ENCODE assay signal across 8 cellular contexts in genomic region chr2:68751397-68752339, GRCh38. TPM values are rescaled to one million over a fixed set of nuclear protein-coding genes. Genes with fewer than 3 reads are reported as not detected.
A peak's percentile ranks its signal among the peaks of the same experiment; 100 is the strongest.
DNase-seq lines count a peak whose midpoint lies in the region; ATAC-seq and TF ChIP-seq lines count a peak whose summit lies in the region.

No MANE protein-coding gene starts in this region.

- ATAC-seq in HG02678 (IDR thresholded peaks at IDR 0.05; ENCODE audit: unreplicated experiment) (peak; percentile 99), T-cell (replicated peaks in 1 of 4) (peak; percentile 86 to 95 (median 88)), gastrocnemius medialis (peak; percentile 87 to 90), HG02884 (IDR thresholded peaks at IDR 0.05; ENCODE audit: unreplicated experiment) (no peak)

- H3K9me3 ChIP-seq in adrenal gland (replicated peaks in 1 of 3): no peaks in the 10 kb centered on the region
- no peaks in the 10 kb centered on the region for H3K9me3 ChIP-seq in right atrium auricular region
- H3K9me3 ChIP-seq in gastrocnemius medialis: no peaks in the 10 kb centered on the region

- peak overlapping the region; percentile 9 to 77 (median 43) for H3K4me3 Mint-ChIP-seq in T-cell

- H3K27me3 ChIP-seq in adrenal gland (no peaks in the 10 kb centered on the region), right atrium auricular region (no peaks in the 10 kb centered on the region), gastrocnemius medialis (no peaks in the 10 kb centered on the region)

- POLR2A ChIA-PET in T-cell (lab: Charles Lee): interaction anchor here (1.0 to 1.2 kb wide), 3 partner anchors 11 to 65 kb away, joined by 3 to 4 read pairs (median 4); no protein-coding TSS in a partner anchor

- in situ Hi-C loops in gastrocnemius medialis (cut with MboI; ENCODE audit: low sequenced_read_pairs in 4 of 4): loop anchor here in 3 of 4 donors (5.0 to 10.0 kb wide), 3 partner anchors 166 to 176 kb away; no protein-coding TSS in a partner anchor

- WGBS in adrenal gland, 4 donors: 16 to 23% (median 17%) methylated on average over 13 to 15 of the region's 15 CpGs

- intact Hi-C loops in adrenal gland (cut with DNase I): loop anchor here in 1 of 2 donors (5.0 kb wide), 1 partner anchor 171 kb away; no protein-coding TSS in a partner anchor
- intact Hi-C loops in gastrocnemius medialis (cut with DNase I; ENCODE audit: low total_unique reads): loop anchor here (1.0 to 5.0 kb wide), 2 partner anchors 156 to 174 kb away; no protein-coding TSS in a partner anchor

- H3K4me1 Mint-ChIP-seq in T-cell: peaks cover 85 to 96% (median 94%) of the 10 kb centered on the region in 3 donors

- TF ChIP-seq CTCF in GM12865 (IDR thresholded peaks at IDR 0.05; ENCODE audit: insufficient read depth, low read depth, low read length, missing control alignments) (peak; percentile 95), adrenal gland (IDR thresholded peaks at IDR 0.05) (peak; percentile 83 to 95 (median 91)), right atrium auricular region (IDR thresholded peaks at IDR 0.05) (peak; percentile 76 to 93), gastrocnemius medialis (IDR thresholded peaks at IDR 0.05 in 4 of 5, conservative IDR thresholded peaks at IDR 0.05 in 1 of 5) (peak; percentile 63 to 91 (median 78))

- H3K4me1 ChIP-seq in adrenal gland (replicated peaks in 1 of 2) (peaks cover 0 to 12% of the 10 kb centered on the region in 2 donors), right atrium auricular region (peaks cover 0 to 14% of the 10 kb centered on the region in 2 donors), gastrocnemius medialis (peaks cover 4 to 10% of the 10 kb centered on the region in 2 donors)

- H3K27me3 Mint-ChIP-seq in T-cell: no peaks in the 10 kb centered on the region

- DNase-seq in GM12865 (ENCODE audit: low read depth) (peak; percentile 91), NCI-H1436 (lab: John Stamatoyannopoulos, UW) (peak; percentile 76), T-cell (peak; percentile 72 to 94 (median 88)), adrenal gland (peak; percentile 86 to 97 (median 93)), right atrium auricular region (ENCODE audit: low spot score) (peak; percentile 94), gastrocnemius medialis (peak; percentile 62 to 65)

- H3K9me3 Mint-ChIP-seq in T-cell: peaks cover 0 to 4% (median 0%) of the 10 kb centered on the region in 3 donors

- no peak overlapping the region for H3K4me3 ChIP-seq in GM12865 (ENCODE audit: low read depth, low read length)
- no peak overlapping the region for H3K4me3 ChIP-seq in adrenal gland
- H3K4me3 ChIP-seq in right atrium auricular region: no peak overlapping the region
- H3K4me3 ChIP-seq in gastrocnemius medialis: no peak overlapping the region

- H3K36me3 Mint-ChIP-seq in T-cell: peaks cover 40% of the 10 kb centered on the region

- TF ChIP-seq POLR2A in adrenal gland (IDR thresholded peaks at IDR 0.05) (no peak), gastrocnemius medialis (IDR thresholded peaks at IDR 0.05) (no peak)

- CTCF ChIA-PET in T-cell (lab: Charles Lee): interaction anchor here (0.5 to 5.9 kb wide), 62 partner anchors 8 to 619 kb away, joined by 3 to 78 read pairs (median 4); partner anchors contain the start of genes ARHGAP25 (in 2 of the 2), FBXO48 (in 2 of the 2) and APLF (in 1 of the 2)

- H3K36me3 ChIP-seq in adrenal gland (replicated peaks in 1 of 2) (no peaks in the 10 kb centered on the region), right atrium auricular region (no peaks in the 10 kb centered on the region), gastrocnemius medialis (no peaks in the 10 kb centered on the region)

- no peak overlapping the region for H3K27ac ChIP-seq in adrenal gland
- no peak overlapping the region for H3K27ac ChIP-seq in right atrium auricular region
- no peak overlapping the region for H3K27ac ChIP-seq in gastrocnemius medialis

- peak overlapping the region; percentile 94 to 95 for H3K27ac Mint-ChIP-seq in T-cell

RNA-seq across cellular contexts. Expression of gene ARHGAP25, which starts 17.1 kb away (rescaled TPM):
- total RNA-seq in T-cell (100 to 1,000 TPM; 103 to 134 (median 123) TPM), adrenal gland (10 to 100 TPM in 5 of 8 donors, 1 to 10 TPM in 3; 8.0 to 17.6 (median 11.9) TPM), right atrium auricular region (10 to 100 TPM in 1 of 2 donors, 1 to 10 TPM in 1; 4.2 to 12.8 TPM), gastrocnemius medialis (1 to 10 TPM; 1.9 to 6.8 (median 3.0) TPM)
- 10 to 100 TPM in 2 of 3 donors, 1 to 10 TPM in 1; 8.5 to 15.4 (median 10.1) TPM for polyA plus RNA-seq in adrenal gland

Comparison
In these comparisons a context has a peak if more than half of its experiments do, and no peak if none do; other contexts are left out.
1. RNA of gene ARHGAP25, which starts 17.1 kb away (total RNA-seq): 103 to 134 TPM in T-cell; 4.2 to 12.8 TPM in right atrium auricular region, 8.0 to 17.6 TPM in adrenal gland and 1.9 to 6.8 TPM in gastrocnemius medialis; every median in the first group is over 4 times any median in the second.
2. Peak in every context shown above with its lines, with median percentiles within 50 percentile points of each other: DNase-seq and CTCF ChIP-seq.